In genomic region chr3:117875887-117876286, GRCh38 we compare ENCODE assay signal across 29 cellular contexts.
"Had no signal": no experiment of that assay in that cellular context is flagged by ENCODE, and none has a peak within 500 bp of the region (broad histone marks: within the 10 kb centered on the region; RNA-seq: fewer than 3 reads in every experiment).

No MANE protein-coding gene starts in this region.

- H3K79me2 ChIP-seq: parathyroid adenoma had no signal

- H3K4me3 ChIP-seq: body of pancreas, cardiac muscle cell, colonic mucosa, thoracic aorta, uterus had no signal

- ATAC-seq: activated CD4-positive, CD25-positive, alpha-beta regulatory T cell treated with anti-CD3 and anti-CD28 coated beads, Interleukin-2, amount 50 U/mL, for 24 hours; left cardiac atrium; left ventricle myocardium superior; naive thymus-derived CD8-positive, alpha-beta T cell; right cardiac atrium; stimulated activated naive CD8-positive, alpha-beta T cell treated with anti-CD3 and anti-CD28 coated beads, Interleukin-15, Interleukin-2, amounts not matched to agents 100 U/mL and 50 U/mL, for 24 hours had no signal

- H3K4me3 Mint-ChIP-seq: activated naive CD8-positive, alpha-beta T cell; mesothelial cell of epicardium; naive thymus-derived CD8-positive, alpha-beta T cell; neural crest cell had no signal

- H3K27ac ChIP-seq: cardiac muscle cell, colonic mucosa, parathyroid adenoma, thoracic aorta, uterus, WERI-Rb-1 had no signal

- H3K9me3 ChIP-seq: body of pancreas, colonic mucosa, thoracic aorta, uterus had no signal

- DNase-seq: activated CD4-positive, alpha-beta T cell treated with anti-CD3 and anti-CD28 coated beads for 48 hours; activated CD4-positive, alpha-beta T cell treated with anti-CD3 and anti-CD28 coated beads, Interleukin-2, amount 50 U/mL, for 48 hours; activated CD8-positive, alpha-beta memory T cell treated with anti-CD3 and anti-CD28 coated beads for 24 hours; activated effector memory CD4-positive, alpha-beta T cell treated with Interleukin-2 at 50 U/mL for 16 hours; activated naive CD4-positive, alpha-beta T cell treated with Interleukin-2 at 50 U/mL for 16 hours; aorta; body of pancreas; cerebellar nuclear complex; colonic mucosa; effector CD8-positive, alpha-beta T cell; islet precursor cell; left cardiac atrium; left ventricle myocardium superior; naive thymus-derived CD8-positive, alpha-beta T cell; occipital lobe; right cardiac atrium; stimulated activated CD4-positive, alpha-beta T cell treated with anti-CD3 and anti-CD28 coated beads, Interleukin-2, amount 100 ng/mL, for 48 hours; stimulated activated naive CD8-positive, alpha-beta T cell treated with anti-CD3 and anti-CD28 coated beads, Interleukin-15, Interleukin-2, amounts not matched to agents 100 U/mL and 50 U/mL, for 24 hours; trophoblast cell; uterus; WERI-Rb-1 had no signal

- H3K36me3 Mint-ChIP-seq: activated naive CD8-positive, alpha-beta T cell; mesothelial cell of epicardium had no signal

- H3K36me3 ChIP-seq: cardiac muscle cell, colonic mucosa, thoracic aorta, uterus, WERI-Rb-1 had no signal

- H2AFZ ChIP-seq: parathyroid adenoma had no signal

- H3K9ac ChIP-seq: parathyroid adenoma had no signal

- FAIRE-seq: frontal cortex had no signal

- H3K4me1 Mint-ChIP-seq: naive thymus-derived CD8-positive, alpha-beta T cell had no signal

- H3K27me3 Mint-ChIP-seq: activated naive CD8-positive, alpha-beta T cell; naive thymus-derived CD8-positive, alpha-beta T cell had no signal

- H3K27me3 ChIP-seq: body of pancreas, cardiac muscle cell, colonic mucosa, uterus had no signal

- H3K4me1 ChIP-seq: colonic mucosa, parathyroid adenoma, uterus had no signal

- H3K27ac Mint-ChIP-seq: activated naive CD8-positive, alpha-beta T cell; mesothelial cell of epicardium; naive thymus-derived CD8-positive, alpha-beta T cell had no signal

- H3K9me3 Mint-ChIP-seq: mesothelial cell of epicardium had no signal
